ENCODE assay signal across 8 cellular contexts in the genomic region with DNA sequence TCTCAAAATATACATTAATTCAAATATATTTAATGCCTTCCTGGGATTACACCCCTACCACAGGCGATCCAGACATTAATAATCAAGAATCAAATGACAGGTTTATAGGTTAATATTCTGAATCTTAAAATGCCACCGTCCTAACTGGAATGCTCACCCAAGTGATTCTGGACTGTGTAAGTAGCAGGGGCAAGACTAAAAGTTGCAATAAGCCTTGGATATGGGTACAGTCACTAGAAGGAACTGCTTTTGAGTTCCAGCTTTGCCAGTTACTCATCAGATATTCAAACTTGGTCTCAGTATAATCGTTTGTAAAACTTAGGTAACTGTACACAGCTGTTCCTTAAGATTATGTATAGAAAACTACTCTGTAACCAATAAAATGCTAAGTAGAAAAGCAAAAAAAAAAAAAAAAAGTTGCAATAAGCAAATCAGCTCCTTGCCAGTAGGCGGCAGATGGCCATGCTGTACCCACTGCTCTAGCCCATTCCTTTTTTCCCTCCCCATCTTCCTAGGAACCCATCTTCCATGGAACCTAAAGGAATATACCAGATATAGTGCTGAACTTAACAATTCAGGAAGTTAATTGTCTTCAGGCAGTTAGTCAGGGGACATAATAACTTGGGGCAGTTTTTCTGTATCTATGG.
DNase-seq lines count a peak whose midpoint lies in the region; ATAC-seq and TF ChIP-seq lines count a peak whose summit lies in the region.

No MANE protein-coding gene starts in this region.

- H3K9ac ChIP-seq in SK-N-MC (ENCODE audit: insufficient read length) = no peak overlapping the region

- H3K9me3 ChIP-seq in HEK293 (ENCODE audit: control insufficient read depth, insufficient read depth, low read depth, low read length) = no peaks in the 10 kb centered on the region
- no peaks in the 10 kb centered on the region for H3K9me3 ChIP-seq in SK-N-MC (ENCODE audit: low read depth, low read length)

- H3K4me3 ChIP-seq in HEK293 (ENCODE audit: low read depth, low read length) (no peak overlapping the region), SK-N-MC (peak overlapping the region; percentile 5; the same call in 1 of the 2 replicates)

- peaks cover 9% of the 10 kb centered on the region for H3K4me1 ChIP-seq in HEK293 (ENCODE audit: control insufficient read depth, insufficient read depth, low read length)

- DNase-seq in COLO829 (ENCODE audit: low spot score) = peak; percentile 40
- no peak for DNase-seq in SK-N-MC (ENCODE audit: low read depth, low spot score)
- DNase-seq in foreskin melanocyte = peak; percentile 34
- no peak for DNase-seq in stimulated activated CD4-positive, alpha-beta T cell treated with anti-CD3 and anti-CD28 coated beads, Interleukin-15, amount 100 ng/mL, for 24 hours
- DNase-seq in NCI-H345 treated with DMSO at 0.1 percent for 48 hours (lab: John Stamatoyannopoulos, UW; ENCODE audit: unreplicated experiment) = no peak
- DNase-seq in central memory CD4-positive, alpha-beta T cell = no peak

- POLR2A ChIA-PET in HEK293 (lab: Yijun Ruan, JAX) = interaction anchor here (0.6 to 2.2 kb wide), 2 partner anchors 21 to 35 kb away, joined by 3 to 9 read pairs; a partner anchor contains a TSS

- CTCF ChIA-PET in HEK293 (lab: Yijun Ruan, JAX) = interaction anchor here (0.6 to 1.9 kb wide), 8 partner anchors 12 to 511 kb away, joined by 3 to 6 read pairs (median 4); no protein-coding TSS in a partner anchor

- H3K27ac ChIP-seq in HEK293 (ENCODE audit: extremely low read depth, low read depth, low read length) = no peak overlapping the region
- peak overlapping the region; percentile 74 for H3K27ac ChIP-seq in SK-N-MC

- no peak for ATAC-seq in GM21381 (IDR thresholded peaks at IDR 0.05; ENCODE audit: unreplicated experiment)

- H3K36me3 ChIP-seq in HEK293 (ENCODE audit: control insufficient read depth in 2 of 2, insufficient read depth in 1 of 2, low read length in 2 of 2) (peaks cover 0 to 17% of the 10 kb centered on the region in 2 experiments; a peak in 1 of 3 replicates), SK-N-MC (ENCODE audit: insufficient read depth, low read length) (peaks cover 32% of the 10 kb centered on the region)

- peak; percentile 62 for TF ChIP-seq CTCF in HEK293 (tag by site-specific recombination; IDR thresholded peaks at IDR 0.05)

TF ChIP-seq in HEK293, 187 proteins besides CTCF, POLR2A, EP300 and RAD21 (continues in another document):
- TF ChIP-seq ZNF19 (tag by site-specific recombination; IDR thresholded peaks at IDR 0.05; ENCODE audit: low read depth) (no peak), ZNF416 (tag by site-specific recombination; IDR thresholded peaks at IDR 0.05) (no peak), ZNF596 (tag by site-specific recombination; IDR thresholded peaks at IDR 0.05) (no peak), WT1 (tag by site-specific recombination; IDR thresholded peaks at IDR 0.05) (no peak), ZNF558 (tag by site-specific recombination; IDR thresholded peaks at IDR 0.05) (no peak), ZSCAN30 (tag by site-specific recombination; IDR thresholded peaks at IDR 0.05) (no peak), ZNF555 (tag by site-specific recombination; conservative IDR thresholded peaks at IDR 0.05) (no peak), HOXC10 (CRISPR knock-in tag; IDR thresholded peaks at IDR 0.05) (no peak), ZNF529 (tag by site-specific recombination; IDR thresholded peaks at IDR 0.05; ENCODE audit: insufficient replicate concordance) (no peak), GLI2 (tag by site-specific recombination; IDR thresholded peaks at IDR 0.05; ENCODE audit: borderline replicate concordance, low read depth) (no peak), ZNF654 (tag by site-specific recombination; IDR thresholded peaks at IDR 0.05; ENCODE audit: low read depth) (0 out of 2 replicates have a peak, but pooled peaks have one; percentile 17), ZBTB17 (tag by site-specific recombination; IDR thresholded peaks at IDR 0.05) (peak; percentile 31; the same call in 1 of the 2 replicates), ZNF623 (tag by site-specific recombination; IDR thresholded peaks at IDR 0.05) (no peak), ZNF785 (tag by site-specific recombination; IDR thresholded peaks at IDR 0.05) (no peak)
- TF ChIP-seq, protein P1, sequence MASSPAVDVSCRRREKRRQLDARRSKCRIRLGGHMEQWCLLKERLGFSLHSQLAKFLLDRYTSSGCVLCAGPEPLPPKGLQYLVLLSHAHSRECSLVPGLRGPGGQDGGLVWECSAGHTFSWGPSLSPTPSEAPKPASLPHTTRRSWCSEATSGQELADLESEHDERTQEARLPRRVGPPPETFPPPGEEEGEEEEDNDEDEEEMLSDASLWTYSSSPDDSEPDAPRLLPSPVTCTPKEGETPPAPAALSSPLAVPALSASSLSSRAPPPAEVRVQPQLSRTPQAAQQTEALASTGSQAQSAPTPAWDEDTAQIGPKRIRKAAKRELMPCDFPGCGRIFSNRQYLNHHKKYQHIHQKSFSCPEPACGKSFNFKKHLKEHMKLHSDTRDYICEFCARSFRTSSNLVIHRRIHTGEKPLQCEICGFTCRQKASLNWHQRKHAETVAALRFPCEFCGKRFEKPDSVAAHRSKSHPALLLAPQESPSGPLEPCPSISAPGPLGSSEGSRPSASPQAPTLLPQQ (tag by site-specific recombination; IDR thresholded peaks at IDR 0.05) = no peak
- TF ChIP-seq, protein P2, sequence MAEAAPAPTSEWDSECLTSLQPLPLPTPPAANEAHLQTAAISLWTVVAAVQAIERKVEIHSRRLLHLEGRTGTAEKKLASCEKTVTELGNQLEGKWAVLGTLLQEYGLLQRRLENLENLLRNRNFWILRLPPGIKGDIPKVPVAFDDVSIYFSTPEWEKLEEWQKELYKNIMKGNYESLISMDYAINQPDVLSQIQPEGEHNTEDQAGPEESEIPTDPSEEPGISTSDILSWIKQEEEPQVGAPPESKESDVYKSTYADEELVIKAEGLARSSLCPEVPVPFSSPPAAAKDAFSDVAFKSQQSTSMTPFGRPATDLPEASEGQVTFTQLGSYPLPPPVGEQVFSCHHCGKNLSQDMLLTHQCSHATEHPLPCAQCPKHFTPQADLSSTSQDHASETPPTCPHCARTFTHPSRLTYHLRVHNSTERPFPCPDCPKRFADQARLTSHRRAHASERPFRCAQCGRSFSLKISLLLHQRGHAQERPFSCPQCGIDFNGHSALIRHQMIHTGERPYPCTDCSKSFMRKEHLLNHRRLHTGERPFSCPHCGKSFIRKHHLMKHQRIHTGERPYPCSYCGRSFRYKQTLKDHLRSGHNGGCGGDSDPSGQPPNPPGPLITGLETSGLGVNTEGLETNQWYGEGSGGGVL (tag by site-specific recombination; IDR thresholded peaks at IDR 0.05) = no peak
- TF ChIP-seq, protein P3, sequence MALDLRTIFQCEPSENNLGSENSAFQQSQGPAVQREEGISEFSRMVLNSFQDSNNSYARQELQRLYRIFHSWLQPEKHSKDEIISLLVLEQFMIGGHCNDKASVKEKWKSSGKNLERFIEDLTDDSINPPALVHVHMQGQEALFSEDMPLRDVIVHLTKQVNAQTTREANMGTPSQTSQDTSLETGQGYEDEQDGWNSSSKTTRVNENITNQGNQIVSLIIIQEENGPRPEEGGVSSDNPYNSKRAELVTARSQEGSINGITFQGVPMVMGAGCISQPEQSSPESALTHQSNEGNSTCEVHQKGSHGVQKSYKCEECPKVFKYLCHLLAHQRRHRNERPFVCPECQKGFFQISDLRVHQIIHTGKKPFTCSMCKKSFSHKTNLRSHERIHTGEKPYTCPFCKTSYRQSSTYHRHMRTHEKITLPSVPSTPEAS (tag by site-specific recombination; IDR thresholded peaks at IDR 0.05) = no peak
- TF ChIP-seq, protein P4, sequence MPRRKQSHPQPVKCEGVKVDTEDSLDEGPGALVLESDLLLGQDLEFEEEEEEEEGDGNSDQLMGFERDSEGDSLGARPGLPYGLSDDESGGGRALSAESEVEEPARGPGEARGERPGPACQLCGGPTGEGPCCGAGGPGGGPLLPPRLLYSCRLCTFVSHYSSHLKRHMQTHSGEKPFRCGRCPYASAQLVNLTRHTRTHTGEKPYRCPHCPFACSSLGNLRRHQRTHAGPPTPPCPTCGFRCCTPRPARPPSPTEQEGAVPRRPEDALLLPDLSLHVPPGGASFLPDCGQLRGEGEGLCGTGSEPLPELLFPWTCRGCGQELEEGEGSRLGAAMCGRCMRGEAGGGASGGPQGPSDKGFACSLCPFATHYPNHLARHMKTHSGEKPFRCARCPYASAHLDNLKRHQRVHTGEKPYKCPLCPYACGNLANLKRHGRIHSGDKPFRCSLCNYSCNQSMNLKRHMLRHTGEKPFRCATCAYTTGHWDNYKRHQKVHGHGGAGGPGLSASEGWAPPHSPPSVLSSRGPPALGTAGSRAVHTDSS (tag by site-specific recombination; IDR thresholded peaks at IDR 0.05) = no peak
- TF ChIP-seq, protein P5, sequence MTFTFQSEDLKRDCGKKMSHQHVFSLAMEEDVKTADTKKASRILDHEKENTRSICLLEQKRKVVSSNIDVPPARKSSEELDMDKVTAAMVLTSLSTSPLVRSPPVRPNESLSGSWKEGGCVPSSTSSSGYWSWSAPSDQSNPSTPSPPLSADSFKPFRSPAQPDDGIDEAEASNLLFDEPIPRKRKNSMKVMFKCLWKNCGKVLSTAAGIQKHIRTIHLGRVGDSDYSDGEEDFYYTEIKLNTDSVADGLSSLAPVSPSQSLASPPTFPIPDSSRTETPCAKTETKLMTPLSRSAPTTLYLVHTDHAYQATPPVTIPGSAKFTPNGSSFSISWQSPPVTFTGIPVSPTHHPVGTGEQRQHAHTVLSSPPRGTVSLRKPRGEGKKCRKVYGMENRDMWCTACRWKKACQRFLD (tag by site-specific recombination; IDR thresholded peaks at IDR 0.05) = no peak
- TF ChIP-seq, protein P6, sequence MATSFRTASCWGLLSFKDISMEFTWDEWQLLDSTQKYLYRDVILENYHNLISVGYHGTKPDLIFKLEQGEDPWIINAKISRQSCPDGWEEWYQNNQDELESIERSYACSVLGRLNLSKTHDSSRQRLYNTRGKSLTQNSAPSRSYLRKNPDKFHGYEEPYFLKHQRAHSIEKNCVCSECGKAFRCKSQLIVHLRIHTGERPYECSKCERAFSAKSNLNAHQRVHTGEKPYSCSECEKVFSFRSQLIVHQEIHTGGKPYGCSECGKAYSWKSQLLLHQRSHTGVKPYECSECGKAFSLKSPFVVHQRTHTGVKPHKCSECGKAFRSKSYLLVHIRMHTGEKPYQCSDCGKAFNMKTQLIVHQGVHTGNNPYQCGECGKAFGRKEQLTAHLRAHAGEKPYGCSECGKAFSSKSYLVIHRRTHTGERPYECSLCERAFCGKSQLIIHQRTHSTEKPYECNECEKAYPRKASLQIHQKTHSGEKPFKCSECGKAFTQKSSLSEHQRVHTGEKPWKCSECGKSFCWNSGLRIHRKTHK (tag by site-specific recombination; IDR thresholded peaks at IDR 0.05) = no peak

Comparison
In these comparisons a context has a peak if more than half of its experiments do, and no peak if none do; other contexts are left out.
1. DNase-seq: peak in COLO829 (single experiment) and foreskin melanocyte (single experiment); none in SK-N-MC (single experiment), stimulated activated CD4-positive, alpha-beta T cell treated with anti-CD3 and anti-CD28 coated beads, Interleukin-15, amount 100 ng/mL, for 24 hours (single experiment), NCI-H345 treated with DMSO at 0.1 percent for 48 hours (single experiment) and central memory CD4-positive, alpha-beta T cell (single experiment).